In genomic region chr18:56321470-56321869, GRCh38 we compare ENCODE assay signal across 2 cellular contexts.
TF ChIP-seq lines count a peak whose summit lies in the region.

No MANE protein-coding gene starts in this region.

TF ChIP-seq in liver, 16 proteins besides CTCF, POLR2A, EP300 and RAD21 (continued from another document):
- no peak for TF ChIP-seq REST (IDR thresholded peaks at IDR 0.05)
- no peak for TF ChIP-seq FOXA1 (IDR thresholded peaks at IDR 0.05)
- TF ChIP-seq EGR1 (IDR thresholded peaks at IDR 0.05; ENCODE audit: low read depth in 2 of 2), result no peak
- TF ChIP-seq HNF4G (IDR thresholded peaks at IDR 0.05), result no peak
- peak; percentile 32 to 59 for TF ChIP-seq RXRA (IDR thresholded peaks at IDR 0.05)
- TF ChIP-seq ZBTB33 (IDR thresholded peaks at IDR 0.05), result no peak
- TF ChIP-seq ATF3 (IDR thresholded peaks at IDR 0.05), result no peak
TF ChIP-seq in liver: peak in this region for 3.

TF ChIP-seq in HepG2, 621 proteins besides CTCF, POLR2A, EP300 and RAD21 (continued from another document):
- TF ChIP-seq ZNF710 (CRISPR knock-in tag; IDR thresholded peaks at IDR 0.05; ENCODE audit: borderline replicate concordance) (no peak), ZNF7 (CRISPR knock-in tag; IDR thresholded peaks at IDR 0.05) (no peak), MTA3 (CRISPR knock-in tag; IDR thresholded peaks at IDR 0.05) (no peak), ZNF225 (CRISPR knock-in tag; IDR thresholded peaks at IDR 0.05) (no peak), ZNF253 (CRISPR knock-in tag; IDR thresholded peaks at IDR 0.05; ENCODE audit: borderline replicate concordance) (no peak), ZBTB14 (CRISPR knock-in tag; IDR thresholded peaks at IDR 0.05) (no peak), ZBTB40 (IDR thresholded peaks at IDR 0.05) (no peak), ZBTB40 (CRISPR knock-in tag; IDR thresholded peaks at IDR 0.05) (no peak), ZUFSP (CRISPR knock-in tag; IDR thresholded peaks at IDR 0.05; ENCODE audit: borderline replicate concordance) (no peak), BCL6 (CRISPR knock-in tag; IDR thresholded peaks at IDR 0.05) (no peak), DBP (CRISPR knock-in tag; IDR thresholded peaks at IDR 0.05; ENCODE audit: not compliant biosample characterization) (no peak), GTF3A (CRISPR knock-in tag; conservative IDR thresholded peaks at IDR 0.05) (no peak), DMTF1 (CRISPR knock-in tag; IDR thresholded peaks at IDR 0.05) (no peak), RAD51 (IDR thresholded peaks at IDR 0.05; ENCODE audit: borderline replicate concordance) (no peak), ZNF496 (CRISPR knock-in tag; IDR thresholded peaks at IDR 0.05; ENCODE audit: insufficient replicate concordance) (no peak)
